Comparison of ENCODE assay signal across 1 cellular context in the genomic region with DNA sequence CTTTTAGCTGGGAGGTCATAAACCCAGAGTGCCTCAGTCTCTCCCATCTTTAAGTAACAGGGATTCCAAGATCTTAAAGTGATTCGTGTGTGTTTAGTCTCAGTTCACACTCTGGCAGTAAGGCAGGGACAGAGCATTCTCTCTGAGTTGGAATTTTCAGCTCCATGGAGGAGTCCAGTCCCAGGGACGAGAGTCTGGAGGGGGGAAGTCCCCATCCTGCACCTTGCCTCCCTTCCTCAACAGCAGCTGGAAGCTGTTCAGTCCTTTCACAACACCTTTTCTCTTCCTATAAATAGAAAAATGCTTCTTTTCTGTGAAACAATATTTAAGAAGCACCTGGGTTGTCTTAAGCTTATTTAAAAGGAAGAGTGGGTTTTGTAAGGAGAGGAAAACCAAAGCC.
TF ChIP-seq lines count a peak whose summit lies in the region.

No MANE protein-coding gene starts in this region.

TF ChIP-seq in IMR-90, 13 proteins besides CTCF, POLR2A, EP300 and RAD21:
- no peak for TF ChIP-seq RFX5 (IDR thresholded peaks at IDR 0.05; ENCODE audit: low read depth, low read length)
- TF ChIP-seq MXI1 (IDR thresholded peaks at IDR 0.05; ENCODE audit: borderline replicate concordance, low read depth, low read length) = no peak
- no peak for TF ChIP-seq MAFK (IDR thresholded peaks at IDR 0.05; ENCODE audit: low read depth, low read length)
- no peak for TF ChIP-seq FOS (IDR thresholded peaks at IDR 0.05; ENCODE audit: low read depth, low read length)
- TF ChIP-seq BHLHE40 (IDR thresholded peaks at IDR 0.05; ENCODE audit: low read depth, low read length) = no peak
- no peak for TF ChIP-seq MAZ (IDR thresholded peaks at IDR 0.05; ENCODE audit: borderline replicate concordance, low read depth, low read length)
- TF ChIP-seq RCOR1 (IDR thresholded peaks at IDR 0.05; ENCODE audit: insufficient replicate concordance, low read length) = no peak
- no peak for TF ChIP-seq NFE2L2 (IDR thresholded peaks at IDR 0.05; ENCODE audit: low read depth, low read length)
- TF ChIP-seq ELK1 (IDR thresholded peaks at IDR 0.05; ENCODE audit: borderline replicate concordance, low read depth, low read length) = no peak
- TF ChIP-seq CEBPB (IDR thresholded peaks at IDR 0.05; ENCODE audit: low read depth, low read length) = no peak
- TF ChIP-seq USF2 (IDR thresholded peaks at IDR 0.05; ENCODE audit: low read depth, low read length) = no peak
- TF ChIP-seq CHD1 (IDR thresholded peaks at IDR 0.05; ENCODE audit: low read depth, low read length) = no peak
- TF ChIP-seq SMC3 (IDR thresholded peaks at IDR 0.05; ENCODE audit: low read depth, low read length) = no peak
TF ChIP-seq in IMR-90: peak in this region for 0.
